Comparison of ENCODE assay signal across 28 cellular contexts in the genomic region with DNA sequence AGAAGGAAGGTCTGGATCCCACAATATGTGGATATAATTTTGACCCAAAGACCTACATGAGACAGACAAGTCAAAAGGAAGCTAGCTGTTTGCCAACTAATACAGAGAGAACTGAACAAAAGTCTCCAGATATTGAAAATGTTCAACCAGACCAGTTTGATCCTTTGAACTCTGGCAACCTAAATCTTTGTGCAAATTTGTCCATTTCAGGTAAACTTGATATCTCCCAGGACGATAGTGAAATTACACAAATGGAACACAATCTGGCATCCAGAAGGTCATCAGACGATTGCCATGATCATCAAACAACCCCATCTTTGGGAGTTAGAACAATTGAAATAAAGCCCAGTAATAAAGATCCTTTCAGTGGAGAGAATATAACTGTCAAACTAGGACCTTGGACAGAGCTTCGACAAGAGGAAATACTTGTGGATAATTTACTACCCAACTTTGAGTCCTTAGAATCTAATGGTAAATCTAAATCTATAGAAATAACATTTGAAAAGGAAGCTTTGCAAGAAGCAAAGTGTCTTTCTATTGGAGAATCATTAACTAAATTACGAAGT.
"Had no signal": no experiment of that assay in that cellular context is flagged by ENCODE, and none has a peak within 500 bp of the region (broad histone marks: within the 10 kb centered on the region; RNA-seq: fewer than 3 reads in every experiment).

No MANE protein-coding gene starts in this region.

- H3K27ac Mint-ChIP-seq: activated CD4-positive, alpha-beta T cell treated with anti-CD3 and anti-CD28 coated beads, Interleukin-2, amount 10 ng/mL, durations not matched to agents 7 days and 5 days; activated CD8-positive, alpha-beta memory T cell treated with anti-CD3 and anti-CD28 coated beads, Interleukin-2, amount 10 ng/mL, durations not matched to agents 7 days and 5 days; activated CD8-positive, alpha-beta T cell treated with anti-CD3 and anti-CD28 coated beads for 36 hours; endodermal cell; mesothelial cell of epicardium; natural killer cell; stimulated activated naive CD8-positive, alpha-beta T cell treated with anti-CD3 and anti-CD28 coated beads, Interleukin-15, Interleukin-2, amounts not matched to agents 100 ng/mL and 50 ng/mL, for 24 hours; T-cell; T-helper 2 cell treated with Interferon-gamma antibody and Interleukin-4, amounts not matched to agents 5 μg/mL and 100 μg/mL, for 36 hours had no signal

- ATAC-seq: activated CD4-positive, CD25-positive, alpha-beta regulatory T cell treated with anti-CD3 and anti-CD28 coated beads, Interleukin-2, amount 50 U/mL, for 24 hours; activated CD8-positive, alpha-beta memory T cell treated with anti-CD3 and anti-CD28 coated beads, Interleukin-2, amount 10 ng/mL, durations not matched to agents 7 days and 5 days; activated CD8-positive, alpha-beta T cell treated with anti-CD3 and anti-CD28 coated beads for 36 hours; heart left ventricle; left cardiac atrium; natural killer cell; T-cell; upper lobe of right lung had no signal

- H3K9me3 Mint-ChIP-seq: activated CD4-positive, alpha-beta T cell treated with anti-CD3 and anti-CD28 coated beads, Interleukin-2, amount 10 ng/mL, durations not matched to agents 7 days and 5 days; activated CD8-positive, alpha-beta T cell treated with anti-CD3 and anti-CD28 coated beads for 36 hours; central memory CD8-positive, alpha-beta T cell; endodermal cell; mesothelial cell of epicardium; natural killer cell; stimulated activated naive CD8-positive, alpha-beta T cell treated with anti-CD3 and anti-CD28 coated beads, Interleukin-15, Interleukin-2, amounts not matched to agents 100 ng/mL and 50 ng/mL, for 24 hours; T-cell; T-helper 2 cell treated with Interferon-gamma antibody and Interleukin-4, amounts not matched to agents 5 μg/mL and 100 μg/mL, for 36 hours had no signal

- H3K36me3 Mint-ChIP-seq: activated CD8-positive, alpha-beta memory T cell treated with anti-CD3 and anti-CD28 coated beads, Interleukin-2, amount 10 ng/mL, durations not matched to agents 7 days and 5 days; natural killer cell had no signal

- H3K27ac ChIP-seq: colonic mucosa, esophagus squamous epithelium, heart left ventricle, ovary, prostate gland, thyroid gland, upper lobe of right lung, VCaP had no signal

- DNase-seq: activated CD4-positive, alpha-beta T cell treated with anti-CD3 and anti-CD28 coated beads, Interleukin-2, amount 10 ng/mL, durations not matched to agents 7 days and 5 days; activated CD8-positive, alpha-beta memory T cell treated with anti-CD3 and anti-CD28 coated beads, Interleukin-2, amount 10 ng/mL, durations not matched to agents 7 days and 5 days; activated CD8-positive, alpha-beta T cell treated with anti-CD3 and anti-CD28 coated beads for 36 hours; activated gamma-delta T cell; activated naive CD4-positive, alpha-beta T cell treated with anti-CD3 and anti-CD28 coated beads, Interleukin-2, amount 50 U/mL, for 16 hours; activated T-cell treated with anti-CD3 and anti-CD28 coated beads for 4 hours; aorta; colonic mucosa; endodermal cell; esophagus squamous epithelium; heart left ventricle; islet precursor cell; left cardiac atrium; mammary epithelial cell; natural killer cell; ovary; stimulated activated CD4-positive, alpha-beta T cell treated with anti-CD3 and anti-CD28 coated beads, Interleukin-4, amount 100 ng/mL, for 4 hours; substantia nigra; T-cell; thyroid gland; upper lobe of right lung had no signal

- H3K4me3 ChIP-seq: colonic mucosa, esophagus squamous epithelium, heart left ventricle, ovary, prostate gland, thyroid gland, upper lobe of right lung had no signal

- H3K4me3 Mint-ChIP-seq: activated CD4-positive, alpha-beta T cell treated with anti-CD3 and anti-CD28 coated beads, Interleukin-2, amount 10 ng/mL, durations not matched to agents 7 days and 5 days; activated CD8-positive, alpha-beta memory T cell treated with anti-CD3 and anti-CD28 coated beads, Interleukin-2, amount 10 ng/mL, durations not matched to agents 7 days and 5 days; activated CD8-positive, alpha-beta T cell treated with anti-CD3 and anti-CD28 coated beads for 36 hours; central memory CD8-positive, alpha-beta T cell; endodermal cell; mesothelial cell of epicardium; natural killer cell; stimulated activated naive CD8-positive, alpha-beta T cell treated with anti-CD3 and anti-CD28 coated beads, Interleukin-15, Interleukin-2, amounts not matched to agents 100 ng/mL and 50 ng/mL, for 24 hours; T-cell; T-helper 2 cell treated with Interferon-gamma antibody and Interleukin-4, amounts not matched to agents 5 μg/mL and 100 μg/mL, for 36 hours had no signal

- H3K27me3 Mint-ChIP-seq: activated CD4-positive, alpha-beta T cell treated with anti-CD3 and anti-CD28 coated beads, Interleukin-2, amount 10 ng/mL, durations not matched to agents 7 days and 5 days; activated CD8-positive, alpha-beta memory T cell treated with anti-CD3 and anti-CD28 coated beads, Interleukin-2, amount 10 ng/mL, durations not matched to agents 7 days and 5 days; activated CD8-positive, alpha-beta T cell treated with anti-CD3 and anti-CD28 coated beads for 36 hours; central memory CD8-positive, alpha-beta T cell; stimulated activated naive CD8-positive, alpha-beta T cell treated with anti-CD3 and anti-CD28 coated beads, Interleukin-15, Interleukin-2, amounts not matched to agents 100 ng/mL and 50 ng/mL, for 24 hours; T-cell had no signal

- H3K27me3 ChIP-seq: colonic mucosa, esophagus squamous epithelium, heart left ventricle, ovary, thyroid gland, upper lobe of right lung had no signal

- H3K9me3 ChIP-seq: colonic mucosa, esophagus squamous epithelium, heart left ventricle, ovary, prostate gland, thyroid gland, upper lobe of right lung had no signal

- H3K36me3 ChIP-seq: colonic mucosa, ovary, prostate gland had no signal

- H3K4me1 Mint-ChIP-seq: activated CD4-positive, alpha-beta T cell treated with anti-CD3 and anti-CD28 coated beads, Interleukin-2, amount 10 ng/mL, durations not matched to agents 7 days and 5 days; activated CD8-positive, alpha-beta memory T cell treated with anti-CD3 and anti-CD28 coated beads, Interleukin-2, amount 10 ng/mL, durations not matched to agents 7 days and 5 days; central memory CD8-positive, alpha-beta T cell; mesothelial cell of epicardium; natural killer cell; T-cell had no signal

- H3K4me1 ChIP-seq: colonic mucosa, esophagus squamous epithelium, heart left ventricle, prostate gland, thyroid gland, upper lobe of right lung had no signal
